Comparison of ENCODE assay signal across 33 cellular contexts in the genomic region with DNA sequence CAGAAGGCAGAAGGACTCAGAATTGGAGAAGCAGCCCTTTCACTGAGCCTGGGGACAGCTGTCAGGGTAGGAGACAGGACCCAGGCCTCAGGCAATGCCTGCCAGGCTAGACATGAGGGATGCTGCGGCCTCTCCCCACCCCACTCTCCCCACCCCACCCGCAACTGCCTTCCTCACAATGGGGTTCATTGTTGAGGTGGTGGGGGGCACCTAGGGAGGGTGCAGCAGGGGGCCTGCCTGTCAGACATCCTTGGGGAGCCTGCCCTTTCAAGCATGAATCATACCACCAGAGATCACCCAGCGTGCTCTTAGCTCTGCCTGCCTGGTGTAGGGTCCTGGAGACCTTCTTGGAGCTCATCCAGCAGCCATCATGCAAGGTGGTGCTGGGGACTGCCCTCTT. TPM values are rescaled to one million over a fixed set of nuclear protein-coding genes. Genes with fewer than 3 reads are reported as not detected.
A peak's percentile ranks its signal among the peaks of the same experiment; 100 is the strongest.
DNase-seq lines count a peak whose midpoint lies in the region; ATAC-seq, FAIRE-seq and TF ChIP-seq lines count a peak whose summit lies in the region.
"Had no signal": no experiment of that assay in that cellular context is flagged by ENCODE, and none has a peak within 500 bp of the region (broad histone marks: within the 10 kb centered on the region; RNA-seq: fewer than 3 reads in every experiment).

A gene with protein sequence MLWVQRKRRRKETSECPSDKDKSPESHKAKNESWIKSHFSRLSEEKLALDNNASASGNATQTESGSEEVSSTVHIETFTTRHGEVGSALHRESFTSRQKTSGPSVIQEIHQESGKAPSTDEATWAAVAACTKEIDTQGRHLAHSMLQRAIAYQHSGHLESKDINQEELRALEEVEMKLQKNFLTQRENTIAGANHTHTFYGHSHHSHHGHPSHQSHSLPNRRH (plus strand): TSS at position 243 of the 400 bp plus-strand sequence. CDS start 177 bp downstream, outside the sequence.

- no peak within 1 kb of the TSS for H3K4me2 ChIP-seq in mammary epithelial cell (ENCODE audit: insufficient read depth, low read depth, low read length)
- H3K4me2 ChIP-seq in astrocyte (ENCODE audit: low read length), result no peak within 1 kb of the TSS
- H3K4me2 ChIP-seq in PC-3 (ENCODE audit: low read length), result no peak within 1 kb of the TSS
- H3K4me2 ChIP-seq: KMS-11, PC-9 had no signal

- H4K20me1 ChIP-seq in mammary epithelial cell (ENCODE audit: insufficient read depth, low read length) (no peaks in the 10 kb centered on the region), astrocyte (ENCODE audit: insufficient read depth, low read length) (no peaks in the 10 kb centered on the region), PC-3 (ENCODE audit: low read length) (no peaks in the 10 kb centered on the region)

- no peak within 1 kb of the TSS for H3K4me3 ChIP-seq in mammary epithelial cell (replicated peaks in 1 of 3; ENCODE audit: insufficient read depth in 1 of 3, low read depth in 2 of 3, low read length in 3 of 3)
- H3K4me3 ChIP-seq in astrocyte (ENCODE audit: insufficient read depth, low read depth, low read length), result no peak within 1 kb of the TSS
- peak within 1 kb of the TSS in 1 of 3 donors; percentile 64 for H3K4me3 ChIP-seq in right lobe of liver
- H3K4me3 ChIP-seq in upper lobe of right lung, result no peak within 1 kb of the TSS
- no peak within 1 kb of the TSS for H3K4me3 ChIP-seq in esophagus muscularis mucosa
- no peak within 1 kb of the TSS for H3K4me3 ChIP-seq in PC-3 (ENCODE audit: low read length)
- H3K4me3 ChIP-seq: pancreas, PC-9, tibial artery had no signal

- in situ Hi-C loops in mammary epithelial cell (cut with MboI; ENCODE audit: low sequenced_read_pairs in 2 of 2), result no loop called here

- FAIRE-seq in astrocyte (lab: Jason Lieb, UNC), result no peak
- FAIRE-seq: GM18507, GM19239, pancreas, small intestine had no signal

- H3K36me3 Mint-ChIP-seq in MCF 10A (ENCODE audit: insufficient read depth, unreplicated experiment) (peaks cover 5% of the 10 kb centered on the region), astrocyte (ENCODE audit: low read depth, unreplicated experiment) (peaks cover 1% of the 10 kb centered on the region)
- H3K36me3 Mint-ChIP-seq: CD8-positive, alpha-beta T cell; WTC11 had no signal

- H3K9me3 Mint-ChIP-seq in MCF 10A (ENCODE audit: unreplicated experiment) (no peaks in the 10 kb centered on the region), astrocyte (ENCODE audit: unreplicated experiment) (no peaks in the 10 kb centered on the region)
- H3K9me3 Mint-ChIP-seq: activated T-cell treated with anti-CD3 and anti-CD28 coated beads, Interleukin-2, amount 50 U/mL, for 72 hours; CD8-positive, alpha-beta T cell; stimulated activated naive CD8-positive, alpha-beta T cell treated with anti-CD3 and anti-CD28 coated beads, Interleukin-15, Interleukin-2, amounts not matched to agents 100 ng/mL and 50 ng/mL, for 24 hours; WTC11 had no signal

- POLR2A ChIA-PET in MCF 10A (lab: Yijun Ruan, JAX) (interaction anchor here (1.3 kb wide), 1 partner anchor 18 kb away, joined by 3 read pairs; the partner anchor contains the start of gene ANKRD2), PC-3 (lab: Charles Lee; ENCODE audit: unreplicated experiment) (no interaction called here)

- WGBS in mammary epithelial cell (ENCODE audit: low coverage, missing lambda C conversion rate), result 60% methylated on average over 1 of the region's 3 CpGs
- no CpG with 5 or more reads among the region's 3 CpGs for WGBS in right lobe of liver (ENCODE audit: insufficient coverage, low coverage, low lambda C conversion rate, missing lambda C conversion rate)
- WGBS in esophagus muscularis mucosa, result no CpG with 5 or more reads among the region's 3 CpGs

- H3K36me3 ChIP-seq in mammary epithelial cell (ENCODE audit: insufficient read depth, low read length), result no peaks in the 10 kb centered on the region
- no peaks in the 10 kb centered on the region for H3K36me3 ChIP-seq in astrocyte (ENCODE audit: insufficient read depth, low read length)
- peaks cover 0 to 11% (median 0%) of the 10 kb centered on the region in 4 donors for H3K36me3 ChIP-seq in right lobe of liver
- no peaks in the 10 kb centered on the region for H3K36me3 ChIP-seq in upper lobe of right lung
- no peaks in the 10 kb centered on the region for H3K36me3 ChIP-seq in esophagus muscularis mucosa
- no peaks in the 10 kb centered on the region for H3K36me3 ChIP-seq in PC-3 (ENCODE audit: low read depth, low read length)
- H3K36me3 ChIP-seq: BE2C, brain microvascular endothelial cell, pancreas, tibial artery had no signal

- H3K79me2 ChIP-seq in mammary epithelial cell (ENCODE audit: insufficient read depth, low read length) (no peaks in the 10 kb centered on the region), astrocyte (ENCODE audit: insufficient read depth, low read length) (no peaks in the 10 kb centered on the region), PC-3 (ENCODE audit: low read length) (no peaks in the 10 kb centered on the region)

- dilution Hi-C loops in mammary epithelial cell (cut with HindIII; ENCODE audit: low sequenced_read_pairs), result no loop called here

- no peak for TF ChIP-seq EP300 in esophagus muscularis mucosa (IDR thresholded peaks at IDR 0.05)

- ATAC-seq in right lobe of liver, result no peak
- peak; percentile 8 for ATAC-seq in upper lobe of right lung
- ATAC-seq in PC-3, result no peak
- ATAC-seq: CD8-positive, alpha-beta T cell; left cardiac atrium; pancreas; WTC11 had no signal

- no TSS peak for BruUV-seq in MCF 10A (replicated peaks; lab: Mats Ljungman, UMichigan)
- no TSS peak for BruUV-seq in mammary epithelial cell (replicated peaks; lab: Mats Ljungman, UMichigan)
- no TSS peak for BruUV-seq in PC-3 (replicated peaks; lab: Mats Ljungman, UMichigan)

- intact Hi-C loops in MCF 10A (cut with micrococcal nuclease) (no loop called here), mammary epithelial cell (cut with micrococcal nuclease) (no loop called here), right lobe of liver (cut with DNase I) (no loop called here), upper lobe of right lung (cut with DNase I) (no loop called here), esophagus muscularis mucosa (cut with DNase I) (no loop called here), PC-3 (cut with micrococcal nuclease) (no loop called here)

- no peak within 1 kb of the TSS for H2AFZ ChIP-seq in mammary epithelial cell (ENCODE audit: low read depth, low read length)
- no peak within 1 kb of the TSS for H2AFZ ChIP-seq in astrocyte (ENCODE audit: low read depth, low read length)
- no peak within 1 kb of the TSS for H2AFZ ChIP-seq in PC-3 (ENCODE audit: low read length)
- H2AFZ ChIP-seq: PC-9 had no signal

- H3K4me1 ChIP-seq in mammary epithelial cell (ENCODE audit: insufficient read depth, low read length) (no peaks in the 10 kb centered on the region), astrocyte (ENCODE audit: insufficient read depth, low read length) (no peaks in the 10 kb centered on the region), right lobe of liver (peaks cover 0 to 26% (median 7%) of the 10 kb centered on the region in 4 donors), upper lobe of right lung (no peaks in the 10 kb centered on the region), esophagus muscularis mucosa (peaks cover 6 to 20% (median 15%) of the 10 kb centered on the region in 4 donors), PC-3 (ENCODE audit: insufficient read depth, low read length) (no peaks in the 10 kb centered on the region)
- H3K4me1 ChIP-seq: pancreas had no signal

- no peaks in the 10 kb centered on the region for H3F3A ChIP-seq in PC-3 (ENCODE audit: low read length, unreplicated experiment)

- H3K27ac Mint-ChIP-seq in MCF 10A (ENCODE audit: low read depth, unreplicated experiment) (peak within 1 kb of the TSS; percentile 42), astrocyte (ENCODE audit: unreplicated experiment) (peak within 1 kb of the TSS; percentile 62)
- H3K27ac Mint-ChIP-seq: activated T-cell treated with anti-CD3 and anti-CD28 coated beads, Interleukin-2, amount 50 U/mL, for 72 hours; CD8-positive, alpha-beta T cell; stimulated activated naive CD8-positive, alpha-beta T cell treated with anti-CD3 and anti-CD28 coated beads, Interleukin-15, Interleukin-2, amounts not matched to agents 100 ng/mL and 50 ng/mL, for 24 hours; WTC11 had no signal

- DNase-seq in MCF 10A (ENCODE audit: unreplicated experiment) (no peak), mammary epithelial cell (no peak), astrocyte (ENCODE audit: low read depth) (no peak), right lobe of liver (peak in 1 of 3 donors; percentile 31), upper lobe of right lung (no peak), esophagus muscularis mucosa (ENCODE audit: extremely low spot score) (no peak), PC-3 (no peak)
- DNase-seq: ACHN; activated CD4-positive, alpha-beta T cell treated with anti-CD3 and anti-CD28 coated beads, Interleukin-2, amount 50 U/mL, for 1 hour; activated naive CD4-positive, alpha-beta T cell; activated T-cell treated with anti-CD3 and anti-CD28 coated beads, Interleukin-2, amount 50 U/mL, for 72 hours; BE2C; brain microvascular endothelial cell; CD8-positive, alpha-beta T cell; GOT3; left cardiac atrium; NCI-H1436; NCI-H2081 treated with DMSO at 0.1 percent for 48 hours; NCI-H345; NCI-H69; pancreas; PC-9; retina; SHP77; small intestine; tibial artery had no signal

- H3K9me3 ChIP-seq in mammary epithelial cell (replicated peaks; ENCODE audit: insufficient read depth, low read length) (no peaks in the 10 kb centered on the region), astrocyte (ENCODE audit: insufficient read depth, low read depth, low read length) (no peaks in the 10 kb centered on the region), right lobe of liver (no peaks in the 10 kb centered on the region), upper lobe of right lung (no peaks in the 10 kb centered on the region), esophagus muscularis mucosa (no peaks in the 10 kb centered on the region), PC-3 (ENCODE audit: low read length) (no peaks in the 10 kb centered on the region)
- H3K9me3 ChIP-seq: BE2C, pancreas, tibial artery had no signal

- H3K4me3 Mint-ChIP-seq in MCF 10A (ENCODE audit: unreplicated experiment), result no peak within 1 kb of the TSS
- no peak within 1 kb of the TSS for H3K4me3 Mint-ChIP-seq in astrocyte (ENCODE audit: unreplicated experiment)
- H3K4me3 Mint-ChIP-seq: CD8-positive, alpha-beta T cell; stimulated activated naive CD8-positive, alpha-beta T cell treated with anti-CD3 and anti-CD28 coated beads, Interleukin-15, Interleukin-2, amounts not matched to agents 100 ng/mL and 50 ng/mL, for 24 hours; WTC11 had no signal

- no peaks in the 10 kb centered on the region for H3K9me2 ChIP-seq in PC-3 (replicated peaks; ENCODE audit: low read length)

- TF ChIP-seq POLR2A in right lobe of liver (IDR thresholded peaks at IDR 0.05) (no peak), esophagus muscularis mucosa (IDR thresholded peaks at IDR 0.05; ENCODE audit: low read depth) (no peak)

- CTCF ChIA-PET in MCF 10A (lab: Yijun Ruan, JAX) (interaction anchor here (0.6 to 1.4 kb wide), 2 partner anchors 14 to 101 kb away, joined by 3 read pairs; no protein-coding TSS in a partner anchor), mammary epithelial cell (lab: Charles Lee; ENCODE audit: low non-redundant PET) (no interaction called here), PC-3 (lab: Charles Lee) (no interaction called here)

- H3K27ac ChIP-seq in mammary epithelial cell (ENCODE audit: insufficient read depth, low read depth, low read length), result no peak within 1 kb of the TSS
- no peak within 1 kb of the TSS for H3K27ac ChIP-seq in astrocyte (ENCODE audit: low read depth, low read length)
- H3K27ac ChIP-seq in right lobe of liver, result peak within 1 kb of the TSS in 2 of 3 donors; percentile 15 to 51
- no peak within 1 kb of the TSS for H3K27ac ChIP-seq in upper lobe of right lung
- H3K27ac ChIP-seq in esophagus muscularis mucosa (replicated peaks in 1 of 4), result no peak within 1 kb of the TSS
- no peak within 1 kb of the TSS for H3K27ac ChIP-seq in PC-3 (ENCODE audit: low read length)
- H3K27ac ChIP-seq: brain microvascular endothelial cell, KMS-11, PC-9, tibial artery had no signal

- TF ChIP-seq CTCF in MCF 10A (IDR thresholded peaks at IDR 0.05; ENCODE audit: unreplicated experiment) (no peak), mammary epithelial cell (conservative IDR thresholded peaks at IDR 0.05 in 1 of 2, IDR thresholded peaks at IDR 0.05 in 1 of 2; ENCODE audit: extremely low read depth in 1 of 2, insufficient read depth in 1 of 2, low read depth in 1 of 2, low read length in 2 of 2) (no peak), astrocyte (IDR thresholded peaks at IDR 0.05; ENCODE audit: insufficient read depth, low read depth, low read length) (no peak), right lobe of liver (IDR thresholded peaks at IDR 0.05) (no peak), upper lobe of right lung (IDR thresholded peaks at IDR 0.05) (no peak), esophagus muscularis mucosa (IDR thresholded peaks at IDR 0.05) (no peak), PC-3 (conservative IDR thresholded peaks at IDR 0.05; ENCODE audit: low read depth, low read length) (no peak)

- H3K4me1 Mint-ChIP-seq in MCF 10A (ENCODE audit: insufficient read depth, unreplicated experiment) (peaks cover 14% of the 10 kb centered on the region), astrocyte (ENCODE audit: low read depth, unreplicated experiment) (peaks cover 2% of the 10 kb centered on the region)
- H3K4me1 Mint-ChIP-seq: WTC11 had no signal

- H3K27me3 ChIP-seq in mammary epithelial cell (ENCODE audit: insufficient read depth, low read length) (no peaks in the 10 kb centered on the region), astrocyte (ENCODE audit: insufficient read depth, low read length) (no peaks in the 10 kb centered on the region), right lobe of liver (no peaks in the 10 kb centered on the region), upper lobe of right lung (no peaks in the 10 kb centered on the region), esophagus muscularis mucosa (no peaks in the 10 kb centered on the region), PC-3 (ENCODE audit: low read length) (no peaks in the 10 kb centered on the region)
- H3K27me3 ChIP-seq: BE2C, brain microvascular endothelial cell, pancreas, tibial artery had no signal

- H3K27me3 Mint-ChIP-seq in MCF 10A (ENCODE audit: insufficient read depth, unreplicated experiment) (no peaks in the 10 kb centered on the region), astrocyte (ENCODE audit: low read depth, unreplicated experiment) (no peaks in the 10 kb centered on the region)
- H3K27me3 Mint-ChIP-seq: stimulated activated naive CD8-positive, alpha-beta T cell treated with anti-CD3 and anti-CD28 coated beads, Interleukin-15, Interleukin-2, amounts not matched to agents 100 ng/mL and 50 ng/mL, for 24 hours had no signal

- H3K9ac ChIP-seq in mammary epithelial cell (ENCODE audit: insufficient read depth, low read length), result no peak within 1 kb of the TSS
- H3K9ac ChIP-seq in astrocyte (ENCODE audit: low read length), result no peak within 1 kb of the TSS
- H3K9ac ChIP-seq in PC-3 (ENCODE audit: low read length), result no peak within 1 kb of the TSS
- H3K9ac ChIP-seq: KMS-11 had no signal

RNA-seq across cellular contexts. Expression of the gene that starts here (rescaled TPM):
- total RNA-seq in MCF 10A (2022), result 0.26 TPM in 1 of 2 replicates, not detected in the other
- not detected for total RNA-seq in mammary epithelial cell
- 0.05 TPM for polyA plus RNA-seq in mammary epithelial cell
- polyA minus RNA-seq in mammary epithelial cell, result not detected
- total RNA-seq in astrocyte, result not detected in 2 replicates
- total RNA-seq in right lobe of liver, result 1 to 10 TPM in 5 of 6 experiments, not detected in 1; 1.2 to 4.1 (median 2.2) TPM
- not detected for total RNA-seq in upper lobe of right lung
- total RNA-seq in esophagus muscularis mucosa, result under 1 TPM in 1 of 4 donors, not detected in 3; 0.46 TPM
- not detected in 2 replicates for total RNA-seq in PC-3 (2014; rRNA removed)
- total RNA-seq: activated T-cell treated with anti-CD3 and anti-CD28 coated beads, Interleukin-2, amount 50 U/mL, for 72 hours; CD8-positive, alpha-beta T cell; lung microvascular endothelial cell; WTC11 had no signal
- polyA plus RNA-seq: neural cell, small intestine had no signal

Comparison
In these comparisons a context has a peak if more than half of its experiments do, and no peak if none do; other contexts are left out.
1. Peak in ATAC-seq in upper lobe of right lung; RNA of the gene not detected or under 1 TPM.
2. H3K27ac ChIP-seq: peak in right lobe of liver (2 of 3); none in mammary epithelial cell (single experiment), astrocyte (single experiment), upper lobe of right lung (single experiment), esophagus muscularis mucosa (0 of 4) and PC-3 (single experiment).